1 cellular context compared by ENCODE assay signal in genomic region chr15:34365836-34366235, GRCh38.
TF ChIP-seq lines count a peak whose summit lies in the region.

No MANE protein-coding gene starts in this region.

TF ChIP-seq in endothelial cell of umbilical vein, 7 proteins besides CTCF, POLR2A, EP300 and RAD21:
- TF ChIP-seq MAX (IDR thresholded peaks at IDR 0.05; ENCODE audit: insufficient read depth, insufficient read length) (no peak), FOS (IDR thresholded peaks at IDR 0.05; ENCODE audit: borderline replicate concordance, insufficient read depth, low read length) (no peak), JUN (IDR thresholded peaks at IDR 0.05; ENCODE audit: borderline replicate concordance, insufficient read depth, insufficient read length, low read depth) (no peak), POLR2AphosphoS5 (IDR thresholded peaks at IDR 0.05; ENCODE audit: insufficient read depth, low read depth, low read length) (no peak), EZH2 (IDR thresholded peaks at IDR 0.05; ENCODE audit: borderline replicate concordance, low read depth, low read length, severe bottlenecking) (no peak), GATA2 (IDR thresholded peaks at IDR 0.05; ENCODE audit: insufficient read depth, insufficient read length, low read depth, low read length) (no peak), MYC (IDR thresholded peaks at IDR 0.05; ENCODE audit: low read depth, low read length) (no peak)
